ENCODE assay signal across 8 cellular contexts in genomic region chr7:64794171-64794844, GRCh38.
A peak's percentile ranks its signal among the peaks of the same experiment; 100 is the strongest.
DNase-seq lines count a peak whose midpoint lies in the region; ATAC-seq, FAIRE-seq and TF ChIP-seq lines count a peak whose summit lies in the region.

Gene ZNF138, plus strand, starts transcription at chr7:64794428. Its CDS starts 141 bp downstream, at chr7:64794569.

- FAIRE-seq in islet of Langerhans (lab: Jason Lieb, UNC) = peak; percentile 53

- DNase-seq in AG10803 (ENCODE audit: low read depth) = peak; percentile 91
- peak; percentile 92 for DNase-seq in NCI-H345 treated with DMSO at 0.1 percent for 48 hours (lab: John Stamatoyannopoulos, UW; ENCODE audit: unreplicated experiment)
- peak; percentile 88 for DNase-seq in activated CD4-positive, CD25-positive, alpha-beta regulatory T cell treated with anti-CD3 and anti-CD28 coated beads, Interleukin-2, amount 50 U/mL, for 16 hours (ENCODE audit: low read depth, low spot score)
- peak; percentile 99 for DNase-seq in cerebellar cortex (ENCODE audit: low spot score)
- DNase-seq in stimulated activated CD4-positive, alpha-beta T cell treated with anti-CD3 and anti-CD28 coated beads, Interleukin-12 subunit alpha, Interleukin-12 subunit beta, amount 100 ng/mL, for 24 hours (ENCODE audit: low read depth in 2 of 2) = peak; percentile 88 to 93

- TF ChIP-seq CTCF in AG10803 (conservative IDR thresholded peaks at IDR 0.05; ENCODE audit: low read length) = no peak

- peak; percentile 100 for ATAC-seq in GM19035 (IDR thresholded peaks at IDR 0.05; ENCODE audit: unreplicated experiment)
- peak; percentile 100 for ATAC-seq in HG03342 (IDR thresholded peaks at IDR 0.05; ENCODE audit: unreplicated experiment)

- H3K4me3 ChIP-seq in AG10803 (ENCODE audit: low read length) = peak within 1 kb of the TSS; percentile 92

Comparison
In these comparisons a context has a peak if more than half of its experiments do, and no peak if none do; other contexts are left out.
1. Peak in every context shown above with its lines: DNase-seq, ATAC-seq and H3K4me3 ChIP-seq.